21 cellular contexts compared by ENCODE assay signal in genomic region chr20:10705801-10706459, GRCh38. TPM values are rescaled to one million over a fixed set of nuclear protein-coding genes. Genes with fewer than 3 reads are reported as not detected.
A peak's percentile ranks its signal among the peaks of the same experiment; 100 is the strongest.
DNase-seq lines count a peak whose midpoint lies in the region; ATAC-seq, FAIRE-seq and TF ChIP-seq lines count a peak whose summit lies in the region.
"Had no signal": no experiment of that assay in that cellular context is flagged by ENCODE, and none has a peak within 500 bp of the region (broad histone marks: within the 10 kb centered on the region; RNA-seq: fewer than 3 reads in every experiment).

No MANE protein-coding gene starts in this region.

- no peaks in the 10 kb centered on the region for H3K79me1 ChIP-seq in neuronal stem cell (ENCODE audit: low read depth, low read length)

- H4K91ac ChIP-seq in neuronal stem cell (ENCODE audit: low read depth, low read length, poor library complexity) = no peak overlapping the region

- H3K4me3 Mint-ChIP-seq in natural killer cell treated with Interleukin-12 subunit alpha and Interleukin-12 subunit beta and Interleukin-15 and Interleukin-18, amount 100 ng/mL, for 72 hours = no peak overlapping the region
- H3K4me3 Mint-ChIP-seq: activated naive CD8-positive, alpha-beta T cell treated with anti-CD3 and anti-CD28 coated beads for 36 hours; activated T-cell treated with anti-CD3 and anti-CD28 coated beads, Interleukin-2, amount 50 U/mL, for 72 hours; dendritic cell treated with granulocyte-macrophage colony-stimulating factor and Interleukin-4, amounts not matched to agents 40 ng/mL and 50 ng/mL, for 4 days; stimulated activated naive CD8-positive, alpha-beta T cell treated with anti-CD3 and anti-CD28 coated beads, Interleukin-15, Interleukin-2, amounts not matched to agents 100 ng/mL and 50 ng/mL, for 24 hours had no signal

- WGBS in neuronal stem cell (ENCODE audit: extremely low coverage in 2 of 2, insufficient read length in 2 of 2, insufficient replicate concordance in 1 of 2), 2 donors = no CpG with 5 or more reads among the region's 16 CpGs

- H2BK15ac ChIP-seq in neuronal stem cell (ENCODE audit: low read length) = peak overlapping the region; percentile 13

- no peak for ATAC-seq in GM18907 (IDR thresholded peaks at IDR 0.05; ENCODE audit: unreplicated experiment)
- ATAC-seq in natural killer cell treated with Interleukin-12 subunit alpha and Interleukin-12 subunit beta and Interleukin-15 and Interleukin-18, amount 100 ng/mL, for 72 hours = no peak
- ATAC-seq: activated T-cell treated with anti-CD3 and anti-CD28 coated beads, Interleukin-2, amount 50 U/mL, for 72 hours; GM12878 had no signal

- H3K4me3 ChIP-seq in bronchial epithelial cell (ENCODE audit: low read depth, low read length) (no peak overlapping the region), neuronal stem cell (ENCODE audit: low read length in 2 of 2) (no peak overlapping the region)
- H3K4me3 ChIP-seq: GM12878, sigmoid colon had no signal

- no peak overlapping the region for H3K14ac ChIP-seq in neuronal stem cell (ENCODE audit: low read length)

- peak overlapping the region; percentile 1 for H3K4ac ChIP-seq in neuronal stem cell (ENCODE audit: low read length)

- H3K4me1 ChIP-seq in neuronal stem cell (ENCODE audit: control insufficient read depth in 2 of 2, insufficient read depth in 1 of 2, low read depth in 1 of 2, low read length in 2 of 2) = peaks cover 6 to 10% of the 10 kb centered on the region in 2 donors

- no peak overlapping the region for H2BK120ac ChIP-seq in neuronal stem cell (ENCODE audit: low read depth, low read length)

- H3K9me3 Mint-ChIP-seq in natural killer cell treated with Interleukin-12 subunit alpha and Interleukin-12 subunit beta and Interleukin-15 and Interleukin-18, amount 100 ng/mL, for 72 hours = peaks cover 4% of the 10 kb centered on the region
- H3K9me3 Mint-ChIP-seq: activated naive CD8-positive, alpha-beta T cell treated with anti-CD3 and anti-CD28 coated beads for 36 hours had no signal

- peaks cover 10 to 20% of the 10 kb centered on the region in 2 donors for H3K27me3 Mint-ChIP-seq in natural killer cell treated with Interleukin-12 subunit alpha and Interleukin-12 subunit beta and Interleukin-15 and Interleukin-18, amount 100 ng/mL, for 72 hours
- H3K27me3 Mint-ChIP-seq: dendritic cell treated with granulocyte-macrophage colony-stimulating factor and Interleukin-4, amounts not matched to agents 40 ng/mL and 50 ng/mL, for 4 days had no signal

- H2BK12ac ChIP-seq in neuronal stem cell (ENCODE audit: low read length) = no peak overlapping the region

- H3K27ac Mint-ChIP-seq in natural killer cell treated with Interleukin-12 subunit alpha and Interleukin-12 subunit beta and Interleukin-15 and Interleukin-18, amount 100 ng/mL, for 72 hours = no peak overlapping the region
- H3K27ac Mint-ChIP-seq: activated naive CD8-positive, alpha-beta T cell treated with anti-CD3 and anti-CD28 coated beads for 36 hours; activated T-cell treated with anti-CD3 and anti-CD28 coated beads, Interleukin-2, amount 50 U/mL, for 72 hours; dendritic cell treated with granulocyte-macrophage colony-stimulating factor and Interleukin-4, amounts not matched to agents 40 ng/mL and 50 ng/mL, for 4 days; stimulated activated naive CD8-positive, alpha-beta T cell treated with anti-CD3 and anti-CD28 coated beads, Interleukin-15, Interleukin-2, amounts not matched to agents 100 ng/mL and 50 ng/mL, for 24 hours had no signal

- no peak overlapping the region for H3K27ac ChIP-seq in neuronal stem cell (replicated peaks; ENCODE audit: low read length)
- H3K27ac ChIP-seq: brain microvascular endothelial cell, sigmoid colon had no signal

- H3K9me3 ChIP-seq in neuronal stem cell (replicated peaks in 1 of 2; ENCODE audit: control insufficient read depth in 2 of 2, insufficient read depth in 1 of 2, low read depth in 1 of 2, low read length in 2 of 2) = no peaks in the 10 kb centered on the region
- H3K9me3 ChIP-seq: Caco-2, sigmoid colon had no signal

- DNase-seq in DMS153 treated with DMSO at 0.1 percent for 48 hours (lab: John Stamatoyannopoulos, UW; ENCODE audit: unreplicated experiment) = peak; percentile 26
- DNase-seq in NCI-H69 (lab: John Stamatoyannopoulos, UW) = peak; percentile 90
- DNase-seq in bronchial epithelial cell (ENCODE audit: low read depth) = peak; percentile 99
- DNase-seq in neuronal stem cell (ENCODE audit: low spot score) = no peak
- DNase-seq in dermis blood vessel endothelial cell = no peak
- DNase-seq in NCI-H526 treated with DMSO at 0.1 percent for 48 hours (lab: John Stamatoyannopoulos, UW) = no peak
- DNase-seq in natural killer cell treated with Interleukin-12 subunit alpha and Interleukin-12 subunit beta and Interleukin-15 and Interleukin-18, amount 100 ng/mL, for 72 hours (ENCODE audit: low spot score) = no peak
- DNase-seq: activated CD8-positive, alpha-beta memory T cell treated with anti-CD3 and anti-CD28 coated beads for 24 hours; activated naive CD8-positive, alpha-beta T cell treated with anti-CD3 and anti-CD28 coated beads for 36 hours; activated T-cell treated with anti-CD3 and anti-CD28 coated beads, Interleukin-2, amount 50 U/mL, for 72 hours; brain microvascular endothelial cell; Caco-2; GDM1; Kasumi-1; RPMI8226; sigmoid colon; T-helper 1 cell had no signal

- H3K4me1 Mint-ChIP-seq in natural killer cell treated with Interleukin-12 subunit alpha and Interleukin-12 subunit beta and Interleukin-15 and Interleukin-18, amount 100 ng/mL, for 72 hours (ENCODE audit: low read depth in 2 of 2) = no peaks in the 10 kb centered on the region
- H3K4me1 Mint-ChIP-seq: activated naive CD8-positive, alpha-beta T cell treated with anti-CD3 and anti-CD28 coated beads for 36 hours had no signal

- no peak overlapping the region for H3K23ac ChIP-seq in neuronal stem cell (ENCODE audit: low read depth, low read length, poor library complexity)

- no peaks in the 10 kb centered on the region for H3K27me3 ChIP-seq in bronchial epithelial cell (ENCODE audit: control insufficient read depth, insufficient read depth, low read length)
- H3K27me3 ChIP-seq in neuronal stem cell (ENCODE audit: control insufficient read depth in 3 of 3, insufficient read depth in 3 of 3, low read depth in 1 of 3, low read length in 3 of 3) = no peaks in the 10 kb centered on the region
- H3K27me3 ChIP-seq: brain microvascular endothelial cell, sigmoid colon had no signal

- no peak for TF ChIP-seq CTCF in bronchial epithelial cell (IDR thresholded peaks at IDR 0.05; ENCODE audit: insufficient read depth, low read length, severe bottlenecking)

- H4K8ac ChIP-seq in neuronal stem cell (ENCODE audit: low read depth, low read length) = no peak overlapping the region

- H2BK5ac ChIP-seq in neuronal stem cell (ENCODE audit: low read length) = no peak overlapping the region

- H3K4me2 ChIP-seq in neuronal stem cell (ENCODE audit: insufficient read depth, low read length, poor library complexity, severe bottlenecking) = no peak overlapping the region

- H3K18ac ChIP-seq in neuronal stem cell (ENCODE audit: low read length) = peak overlapping the region; percentile 24

- H3K36me3 ChIP-seq in bronchial epithelial cell (ENCODE audit: control insufficient read depth, insufficient read depth, low read length) (no peaks in the 10 kb centered on the region), neuronal stem cell (replicated peaks in 1 of 2; ENCODE audit: control insufficient read depth in 2 of 2, insufficient read depth in 2 of 2, low read length in 2 of 2) (no peaks in the 10 kb centered on the region)
- H3K36me3 ChIP-seq: brain microvascular endothelial cell, sigmoid colon had no signal

- FAIRE-seq in bronchial epithelial cell (lab: Jason Lieb, UNC) = peak; percentile 99
- FAIRE-seq: GM12878 had no signal

- H3K9ac ChIP-seq in neuronal stem cell (ENCODE audit: low read depth, low read length, poor library complexity) = no peak overlapping the region

- H2AFZ ChIP-seq in neuronal stem cell (ENCODE audit: low read length) = no peak overlapping the region

- no peaks in the 10 kb centered on the region for H3K36me3 Mint-ChIP-seq in natural killer cell treated with Interleukin-12 subunit alpha and Interleukin-12 subunit beta and Interleukin-15 and Interleukin-18, amount 100 ng/mL, for 72 hours

- peak overlapping the region; percentile 33 for H2AK5ac ChIP-seq in neuronal stem cell (ENCODE audit: low read depth, low read length)

RNA-seq across cellular contexts. Expression of gene JAG1, which starts 32.1 kb away (rescaled TPM):
- 225 and 310 TPM in 2 replicates for total RNA-seq in bronchial epithelial cell
- 64.8 TPM for polyA plus RNA-seq in neuronal stem cell (2013, experiment 1 of 2)
- 65.6 TPM for polyA plus RNA-seq in neuronal stem cell (2013, experiment 2 of 2)
- total RNA-seq in dermis blood vessel endothelial cell = 124 and 203 TPM in 2 replicates
- total RNA-seq in natural killer cell treated with Interleukin-12 subunit alpha and Interleukin-12 subunit beta and Interleukin-15 and Interleukin-18, amount 100 ng/mL, for 72 hours = under 1 TPM; 0.28 to 0.64 TPM

Comparison
In these comparisons a context has a peak if more than half of its experiments do, and no peak if none do; other contexts are left out.
1. DNase-seq: peak in DMS153 treated with DMSO at 0.1 percent for 48 hours (single experiment), NCI-H69 (single experiment) and bronchial epithelial cell (single experiment); none in neuronal stem cell (single experiment), dermis blood vessel endothelial cell (single experiment), NCI-H526 treated with DMSO at 0.1 percent for 48 hours (single experiment) and natural killer cell treated with Interleukin-12 subunit alpha and Interleukin-12 subunit beta and Interleukin-15 and Interleukin-18, amount 100 ng/mL, for 72 hours (single experiment).
2. RNA of gene JAG1, which starts 32.1 kb away (total RNA-seq): 225 to 310 TPM in bronchial epithelial cell and 124 to 203 TPM in dermis blood vessel endothelial cell; 0.28 to 0.64 TPM in natural killer cell treated with Interleukin-12 subunit alpha and Interleukin-12 subunit beta and Interleukin-15 and Interleukin-18, amount 100 ng/mL, for 72 hours; every median in the first group is over 10 times any median in the second.